Comparison of ENCODE assay signal across 1 cellular context in genomic region chr17:80892019-80892855, GRCh38.
TF ChIP-seq lines count a peak whose summit lies in the region.

No MANE protein-coding gene starts in this region.

TF ChIP-seq in K562, 482 proteins besides CTCF, POLR2A, EP300 and RAD21 (continued from another document and continues in another):
- no peak for TF ChIP-seq SFPQ (IDR thresholded peaks at IDR 0.05; ENCODE audit: low read depth, low read length)
- TF ChIP-seq ZNF695 (CRISPR knock-in tag; IDR thresholded peaks at IDR 0.05), result no peak
- TF ChIP-seq STAT6 (CRISPR knock-in tag; IDR thresholded peaks at IDR 0.05), result no peak
- no peak for TF ChIP-seq NCOA4 (IDR thresholded peaks at IDR 0.05; ENCODE audit: partially characterized antibody)
- TF ChIP-seq CREM (IDR thresholded peaks at IDR 0.05; ENCODE audit: low read depth), result peak; percentile 72
- TF ChIP-seq SNAPC5 (CRISPR knock-in tag; IDR thresholded peaks at IDR 0.05), result no peak
- TF ChIP-seq SPI1 (IDR thresholded peaks at IDR 0.05; ENCODE audit: borderline replicate concordance, low read depth, low read length), result peak; percentile 16; the same call in 1 of the 2 replicates
- TF ChIP-seq USF1 (CRISPR knock-in tag; IDR thresholded peaks at IDR 0.05), result peak; percentile 70
- TF ChIP-seq ZNF830 (CRISPR knock-in tag; IDR thresholded peaks at IDR 0.05), result no peak
- no peak; the same call in 1 of the 2 replicates for TF ChIP-seq ZBTB17 (CRISPR knock-in tag; IDR thresholded peaks at IDR 0.05)
- no peak for TF ChIP-seq COPS2 (conservative IDR thresholded peaks at IDR 0.05)
- TF ChIP-seq KAT8 (IDR thresholded peaks at IDR 0.05; ENCODE audit: low read depth), result no peak
- no peak for TF ChIP-seq ZBTB11 (CRISPR knock-in tag; IDR thresholded peaks at IDR 0.05)
- TF ChIP-seq PTRF (tag; IDR thresholded peaks at IDR 0.05), result no peak
- TF ChIP-seq HOMEZ (CRISPR knock-in tag; IDR thresholded peaks at IDR 0.05), result no peak
- peak; percentile 15 to 30; a peak in 2 of 4 replicates for TF ChIP-seq NRF1 (conservative IDR thresholded peaks at IDR 0.05 in 1 of 2, IDR thresholded peaks at IDR 0.05 in 1 of 2)
- TF ChIP-seq TBP (optimal IDR thresholded peaks at IDR 0.05; ENCODE audit: low read depth, low read length), result no peak
- TF ChIP-seq ZNF146 (CRISPR knock-in tag; IDR thresholded peaks at IDR 0.05; ENCODE audit: unreplicated experiment), result no peak
- TF ChIP-seq SMARCC2 (IDR thresholded peaks at IDR 0.05; ENCODE audit: low read depth), result peak; percentile 81
- TF ChIP-seq UBTF (IDR thresholded peaks at IDR 0.05; ENCODE audit: borderline replicate concordance in 1 of 2, low read depth in 2 of 2, low read length in 2 of 2), result peak in 1 of 2 experiments; percentile 76; a peak in 2 of 4 replicates
- no peak for TF ChIP-seq ELK1 (CRISPR knock-in tag; IDR thresholded peaks at IDR 0.05)
- no peak for TF ChIP-seq ZBTB43 (CRISPR knock-in tag; IDR thresholded peaks at IDR 0.05)
- TF ChIP-seq DIDO1 (tag; IDR thresholded peaks at IDR 0.05; ENCODE audit: low read depth), result no peak
- no peak for TF ChIP-seq CBX2 (IDR thresholded peaks at IDR 0.05; ENCODE audit: insufficient read depth, low read length, poor library complexity, severe bottlenecking)
- peak; percentile 43 to 72 for TF ChIP-seq E2F6 (IDR thresholded peaks at IDR 0.05; ENCODE audit: borderline replicate concordance in 1 of 2, extremely low read depth in 1 of 2, insufficient read depth in 1 of 2, insufficient read length in 1 of 2, low read depth in 1 of 2, low read length in 1 of 2, poor library complexity in 1 of 2, severe bottlenecking in 1 of 2)
- no peak for TF ChIP-seq FOXA1 (IDR thresholded peaks at IDR 0.05; ENCODE audit: borderline replicate concordance)
